15 cellular contexts compared by ENCODE assay signal in genomic region chr2:219616550-219616949, GRCh38. TPM values are rescaled to one million over a fixed set of nuclear protein-coding genes. Genes with fewer than 3 reads are reported as not detected.
DNase-seq lines count a peak whose midpoint lies in the region; ATAC-seq and TF ChIP-seq lines count a peak whose summit lies in the region.
"Had no signal": no experiment of that assay in that cellular context is flagged by ENCODE, and none has a peak within 500 bp of the region (broad histone marks: within the 10 kb centered on the region; RNA-seq: fewer than 3 reads in every experiment).

No MANE protein-coding gene starts in this region.

- peaks cover 0 to 41% (median 21%) of the 10 kb centered on the region in 9 donors for H3K36me3 ChIP-seq in heart left ventricle
- H3K36me3 ChIP-seq in left ventricle myocardium inferior: peaks cover 27% of the 10 kb centered on the region

- H3K27ac Mint-ChIP-seq in stimulated activated effector memory CD8-positive, alpha-beta T cell treated with anti-CD3 and anti-CD28 coated beads, Interleukin-12 subunit alpha, Interleukin-12 subunit beta, amount 100 ng/mL, for 72 hours: peak overlapping the region; percentile 30

- H3K27me3 ChIP-seq in heart left ventricle (no peaks in the 10 kb centered on the region), left ventricle myocardium inferior (ENCODE audit: low read depth) (no peaks in the 10 kb centered on the region)
- H3K27me3 ChIP-seq: BE2C had no signal

- H3K9me3 ChIP-seq in heart left ventricle: no peaks in the 10 kb centered on the region
- no peaks in the 10 kb centered on the region for H3K9me3 ChIP-seq in left ventricle myocardium inferior (replicated peaks)
- H3K9me3 ChIP-seq: A549, BE2C had no signal

- no peaks in the 10 kb centered on the region for H3K9me3 Mint-ChIP-seq in stimulated activated effector memory CD8-positive, alpha-beta T cell treated with anti-CD3 and anti-CD28 coated beads, Interleukin-12 subunit alpha, Interleukin-12 subunit beta, amount 100 ng/mL, for 72 hours
- H3K9me3 Mint-ChIP-seq: CD4-positive, alpha-beta memory T cell; H9 had no signal

- DNase-seq in heart left ventricle: peak in 4 of 5 donors; percentile 63 to 83 (median 74)
- peak; percentile 60 for DNase-seq in left ventricle myocardium inferior
- DNase-seq in left lobe of liver (ENCODE audit: low spot score): no peak
- no peak for DNase-seq in stimulated activated effector memory CD8-positive, alpha-beta T cell treated with anti-CD3 and anti-CD28 coated beads, Interleukin-12 subunit alpha, Interleukin-12 subunit beta, amount 100 ng/mL, for 72 hours (ENCODE audit: low spot score in 2 of 2)
- DNase-seq in DMS53 treated with DMSO at 0.1 percent for 48 hours (lab: John Stamatoyannopoulos, UW; ENCODE audit: unreplicated experiment): no peak
- no peak for DNase-seq in activated CD4-positive, alpha-beta T cell treated with anti-CD3 and anti-CD28 coated beads, Interleukin-2, amount 50 U/mL, for 4 hours
- DNase-seq in hypothalamus (lab: John Stamatoyannopoulos, UW): no peak
- DNase-seq: BE2C; CD4-positive, alpha-beta memory T cell; GF-D8; GOT3; H9 had no signal

- H3K27ac ChIP-seq in heart left ventricle (peak overlapping the region; percentile 47 to 86 (median 68)), left ventricle myocardium inferior (replicated peaks) (peak overlapping the region; percentile 87)
- H3K27ac ChIP-seq: A549, C4-2B had no signal

- WGBS in heart left ventricle, 4 donors: 49 to 59% (median 53%) methylated on average over 3 to 4 of the region's 4 CpGs

- H3K4me1 ChIP-seq in heart left ventricle (peaks cover 0 to 38% (median 15%) of the 10 kb centered on the region in 12 donors), left ventricle myocardium inferior (peaks cover 44% of the 10 kb centered on the region)
- H3K4me1 ChIP-seq: A549, BE2C had no signal

- H3K4me3 Mint-ChIP-seq in stimulated activated effector memory CD8-positive, alpha-beta T cell treated with anti-CD3 and anti-CD28 coated beads, Interleukin-12 subunit alpha, Interleukin-12 subunit beta, amount 100 ng/mL, for 72 hours: no peak overlapping the region
- H3K4me3 Mint-ChIP-seq: CD4-positive, alpha-beta memory T cell; H9 had no signal

- intact Hi-C loops in heart left ventricle (cut with DNase I): no loop called here
- intact Hi-C loops in left ventricle myocardium inferior (cut with micrococcal nuclease): no loop called here

- no peak for TF ChIP-seq CTCF in heart left ventricle (IDR thresholded peaks at IDR 0.05)
- no peak for TF ChIP-seq CTCF in left ventricle myocardium inferior (IDR thresholded peaks at IDR 0.05; ENCODE audit: borderline replicate concordance)

- ATAC-seq in heart left ventricle (peak; percentile 85 to 88 (median 86)), left lobe of liver (peak; percentile 85)
- ATAC-seq in stimulated activated effector memory CD8-positive, alpha-beta T cell treated with anti-CD3 and anti-CD28 coated beads, Interleukin-12 subunit alpha, Interleukin-12 subunit beta, amount 100 ng/mL, for 72 hours: no peak

- no peaks in the 10 kb centered on the region for H3K36me3 Mint-ChIP-seq in stimulated activated effector memory CD8-positive, alpha-beta T cell treated with anti-CD3 and anti-CD28 coated beads, Interleukin-12 subunit alpha, Interleukin-12 subunit beta, amount 100 ng/mL, for 72 hours

- TF ChIP-seq POLR2A in heart left ventricle (IDR thresholded peaks at IDR 0.05): no peak

- peaks cover 11% of the 10 kb centered on the region for H3K4me1 Mint-ChIP-seq in stimulated activated effector memory CD8-positive, alpha-beta T cell treated with anti-CD3 and anti-CD28 coated beads, Interleukin-12 subunit alpha, Interleukin-12 subunit beta, amount 100 ng/mL, for 72 hours

- H3K4me3 ChIP-seq in heart left ventricle (no peak overlapping the region), left ventricle myocardium inferior (no peak overlapping the region)
- H3K4me3 ChIP-seq: A549 had no signal

RNA-seq across cellular contexts. Expression of gene SLC4A3, which starts 10.9 kb away (rescaled TPM):
- total RNA-seq in heart left ventricle (100 to 1,000 TPM; 249 to 507 (median 428) TPM), left ventricle myocardium inferior (426 TPM), left lobe of liver (0.20 TPM)
- 100 to 1,000 TPM; 236 to 250 TPM for polyA plus RNA-seq in heart left ventricle
- total RNA-seq: CD4-positive, alpha-beta memory T cell had no signal
- polyA plus RNA-seq: CD4-positive, alpha-beta memory T cell had no signal

RNA-seq across cellular contexts. Expression of gene STK11IP, which starts 18.9 kb away (rescaled TPM):
- total RNA-seq in heart left ventricle (10 to 100 TPM in 7 of 9 donors, 1 to 10 TPM in 2; 7.3 to 24.1 (median 13.9) TPM), left ventricle myocardium inferior (15.9 TPM), left lobe of liver (7.7 TPM)
- 10 to 100 TPM; 14.9 to 15.6 TPM for polyA plus RNA-seq in heart left ventricle

RNA-seq across cellular contexts. Expression of gene INHA, which starts 44.4 kb away (rescaled TPM):
- total RNA-seq in heart left ventricle: 10 to 100 TPM in 1 of 9 donors, 1 to 10 TPM in 7, under 1 TPM in 1; 0.52 to 14.2 (median 1.8) TPM
- 10 to 100 TPM in 1 of 2 donors, 1 to 10 TPM in 1; 5.5 to 12.0 TPM for polyA plus RNA-seq in heart left ventricle
- total RNA-seq in left ventricle myocardium inferior: 2.4 TPM
- 0.20 TPM for total RNA-seq in left lobe of liver
- total RNA-seq: CD4-positive, alpha-beta memory T cell; HT-29 had no signal
- polyA plus RNA-seq: CD4-positive, alpha-beta memory T cell had no signal

RNA-seq across cellular contexts. Expression of gene OBSL1, which starts 45.2 kb away (rescaled TPM):
- total RNA-seq in heart left ventricle: 100 to 1,000 TPM; 149 to 230 (median 178) TPM
- 100 to 1,000 TPM in 1 of 2 donors, 10 to 100 TPM in 1; 88.1 to 177 TPM for polyA plus RNA-seq in heart left ventricle
- total RNA-seq in left ventricle myocardium inferior: 208 TPM
- 43.6 TPM for total RNA-seq in left lobe of liver
- polyA plus RNA-seq: CD4-positive, alpha-beta memory T cell had no signal

Comparison
In these comparisons a context has a peak if more than half of its experiments do, and no peak if none do; other contexts are left out.
1. DNase-seq: peak in heart left ventricle (4 of 5) and left ventricle myocardium inferior (single experiment); none in left lobe of liver (single experiment), stimulated activated effector memory CD8-positive, alpha-beta T cell treated with anti-CD3 and anti-CD28 coated beads, Interleukin-12 subunit alpha, Interleukin-12 subunit beta, amount 100 ng/mL, for 72 hours (0 of 2), DMS53 treated with DMSO at 0.1 percent for 48 hours (single experiment), activated CD4-positive, alpha-beta T cell treated with anti-CD3 and anti-CD28 coated beads, Interleukin-2, amount 50 U/mL, for 4 hours (0 of 2) and hypothalamus (0 of 51).
2. RNA of gene SLC4A3, which starts 10.9 kb away (total RNA-seq): 249 to 507 TPM in heart left ventricle and 426 TPM in left ventricle myocardium inferior (single experiment); 0.20 TPM in left lobe of liver (single experiment); every median in the first group is over 100 times any median in the second.